ENCODE assay signal across 2 cellular contexts in genomic region chr11:370087-370941, GRCh38.
TF ChIP-seq lines count a peak whose summit lies in the region.

No MANE protein-coding gene starts in this region.

TF ChIP-seq in H1, 55 proteins besides CTCF, POLR2A, EP300 and RAD21:
- TF ChIP-seq, protein P1, sequence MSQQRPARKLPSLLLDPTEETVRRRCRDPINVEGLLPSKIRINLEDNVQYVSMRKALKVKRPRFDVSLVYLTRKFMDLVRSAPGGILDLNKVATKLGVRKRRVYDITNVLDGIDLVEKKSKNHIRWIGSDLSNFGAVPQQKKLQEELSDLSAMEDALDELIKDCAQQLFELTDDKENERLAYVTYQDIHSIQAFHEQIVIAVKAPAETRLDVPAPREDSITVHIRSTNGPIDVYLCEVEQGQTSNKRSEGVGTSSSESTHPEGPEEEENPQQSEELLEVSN (IDR thresholded peaks at IDR 0.05) = no peak
- TF ChIP-seq CREB1 (IDR thresholded peaks at IDR 0.05) (peak; percentile 95), FOSL1 (IDR thresholded peaks at IDR 0.05; ENCODE audit: insufficient read depth, low read depth, low read length) (no peak), TBP (IDR thresholded peaks at IDR 0.05; ENCODE audit: low read depth, low read length) (peak; percentile 26; the same call in 1 of the 2 replicates), PHF8 (conservative IDR thresholded peaks at IDR 0.05; ENCODE audit: low read depth, low read length) (peak; percentile 27; the same call in 1 of the 2 replicates), EZH2 (IDR thresholded peaks at IDR 0.05; ENCODE audit: low read depth, low read length, severe bottlenecking) (no peak), SP2 (IDR thresholded peaks at IDR 0.05; ENCODE audit: low read length) (no peak), MAFK (IDR thresholded peaks at IDR 0.05; ENCODE audit: low read depth, low read length) (no peak), POLR2AphosphoS5 (IDR thresholded peaks at IDR 0.05; ENCODE audit: low read depth, low read length) (0 out of 2 replicates have a peak, but pooled peaks have one; percentile 66), TAF1 (IDR thresholded peaks at IDR 0.05; ENCODE audit: low read depth, low read length) (peak; percentile 60; the same call in 1 of the 2 replicates)

TF ChIP-seq in neural cell, 6 proteins besides CTCF, POLR2A, EP300 and RAD21:
- peak; percentile 18 for TF ChIP-seq MXI1 (conservative IDR thresholded peaks at IDR 0.05; ENCODE audit: poor library complexity, severe bottlenecking)
- TF ChIP-seq SMC3 (conservative IDR thresholded peaks at IDR 0.05; ENCODE audit: poor library complexity) = no peak
- peak; percentile 76 for TF ChIP-seq POLR2AphosphoS5 (IDR thresholded peaks at IDR 0.05)
- TF ChIP-seq REST (IDR thresholded peaks at IDR 0.05; ENCODE audit: borderline replicate concordance) = no peak
